In the genomic region with DNA sequence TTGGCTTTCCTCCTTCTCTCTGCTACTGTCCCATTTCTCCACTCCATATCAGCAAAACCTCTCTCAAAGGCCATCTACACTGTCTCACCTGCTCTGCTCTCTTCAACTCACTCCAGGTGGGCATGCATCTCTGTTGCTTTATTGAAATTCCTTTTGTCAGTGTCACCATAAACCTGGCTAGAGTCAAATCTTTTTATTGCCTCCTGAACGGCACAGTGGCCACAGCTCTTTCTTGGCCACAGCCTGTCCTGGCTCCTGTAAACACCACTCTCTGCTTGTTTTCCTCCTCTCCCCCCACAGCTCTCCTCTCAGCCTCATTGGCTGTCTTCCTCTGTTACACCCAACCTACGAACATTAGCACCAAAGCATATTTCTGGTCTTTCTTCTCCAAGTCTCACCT, we compare ENCODE assay signal across 27 cellular contexts. TPM values are rescaled to one million over a fixed set of nuclear protein-coding genes. Genes with fewer than 3 reads are reported as not detected.
"Had no signal": no experiment of that assay in that cellular context is flagged by ENCODE, and none has a peak within 500 bp of the region (broad histone marks: within the 10 kb centered on the region; RNA-seq: fewer than 3 reads in every experiment).

No MANE protein-coding gene starts in this region.

- H3K4me1 ChIP-seq: esophagus squamous epithelium, gastrocnemius medialis, lower lobe of right lung had no signal

- ATAC-seq: esophagus mucosa, left colon, lower lobe of right lung, mucosa of descending colon had no signal

- H3K4me1 Mint-ChIP-seq: mesothelial cell of epicardium had no signal

- H3K36me3 Mint-ChIP-seq: immature natural killer cell, mesothelial cell of epicardium had no signal

- H3K9me3 ChIP-seq: esophagus squamous epithelium, gastrocnemius medialis, lower lobe of right lung, mucosa of descending colon had no signal

- H3K27me3 ChIP-seq: esophagus squamous epithelium, gastrocnemius medialis, heart right ventricle had no signal

- H3K79me2 ChIP-seq: hepatocyte had no signal

- H3K4me2 ChIP-seq: hepatocyte had no signal

- H3K9me3 Mint-ChIP-seq: immature natural killer cell, mesothelial cell of epicardium had no signal

- H3K27ac Mint-ChIP-seq: immature natural killer cell, mesothelial cell of epicardium, naive B cell had no signal

- H3K27ac ChIP-seq: coronary artery, dorsolateral prefrontal cortex, epithelial cell of prostate, esophagus squamous epithelium, gastrocnemius medialis, heart right ventricle, hepatocyte, left ventricle myocardium inferior, lower lobe of right lung had no signal

- H3K4me3 Mint-ChIP-seq: immature natural killer cell, mesothelial cell of epicardium, naive B cell had no signal

- DNase-seq: dermis blood vessel endothelial cell; dorsolateral prefrontal cortex; effector CD4-positive, alpha-beta T cell; effector memory CD4-positive, alpha-beta T cell; erythroblast; esophagus squamous epithelium; foreskin melanocyte; gastrocnemius medialis; glutamatergic neuron; head of caudate nucleus; heart right ventricle; hypothalamus; immature natural killer cell; islet precursor cell; kidney; kidney glomerular epithelial cell; left colon; left ventricle myocardium inferior; lower lobe of right lung; mesenchymal stem cell; mucosa of descending colon; naive B cell had no signal

- H3K4me3 ChIP-seq: coronary artery, dorsolateral prefrontal cortex, esophagus squamous epithelium, gastrocnemius medialis, heart right ventricle, hepatocyte, left ventricle myocardium inferior, lower lobe of right lung, mucosa of descending colon had no signal

- H3K36me3 ChIP-seq: esophagus squamous epithelium, gastrocnemius medialis, heart right ventricle, left ventricle myocardium inferior, lower lobe of right lung had no signal

- H2AFZ ChIP-seq: hepatocyte had no signal

RNA-seq across cellular contexts. Expression of a gene that starts 31.1 kb away (rescaled TPM):
- total RNA-seq: mesothelial cell of epicardium had no signal
